Comparison of ENCODE assay signal across 1 cellular context in genomic region chr7:37986780-37987380, GRCh38.
TF ChIP-seq lines count a peak whose summit lies in the region.

No MANE protein-coding gene starts in this region.

TF ChIP-seq in H1, 55 proteins besides CTCF, POLR2A, EP300 and RAD21 (continued from another document):
- TF ChIP-seq HDAC2 (IDR thresholded peaks at IDR 0.05; ENCODE audit: borderline replicate concordance in 1 of 2, low read depth in 2 of 2, low read length in 2 of 2) (0 out of 4 replicates have a peak, but pooled peaks of 1 of the 2 experiments have one; percentile 66), CREB1 (IDR thresholded peaks at IDR 0.05) (no peak), NANOG (IDR thresholded peaks at IDR 0.05; ENCODE audit: insufficient read depth, low read depth, low read length, poor library complexity, severe bottlenecking) (peak; percentile 85), JUND (IDR thresholded peaks at IDR 0.05; ENCODE audit: low read length) (no peak), TBP (IDR thresholded peaks at IDR 0.05; ENCODE audit: low read depth, low read length) (no peak)
